ENCODE assay signal across 19 cellular contexts in genomic region chr11:115544422-115544821, GRCh38.
DNase-seq lines count a peak whose midpoint lies in the region; ATAC-seq, FAIRE-seq and TF ChIP-seq lines count a peak whose summit lies in the region.
"Had no signal": no experiment of that assay in that cellular context is flagged by ENCODE, and none has a peak within 500 bp of the region (broad histone marks: within the 10 kb centered on the region; RNA-seq: fewer than 3 reads in every experiment).

No MANE protein-coding gene starts in this region.

- ATAC-seq in HG02840 (IDR thresholded peaks at IDR 0.05; ENCODE audit: low FRiP score, unreplicated experiment) = no peak
- ATAC-seq: GM23338, HCT116, K562, PC-3 had no signal

- FAIRE-seq in D721Med (lab: Jason Lieb, UNC) = no peak
- FAIRE-seq: K562 had no signal

- DNase-seq in DMS153 (lab: John Stamatoyannopoulos, UW) (peak; percentile 45), DMS153 treated with DMSO at 0.1 percent for 48 hours (lab: John Stamatoyannopoulos, UW; ENCODE audit: unreplicated experiment) (no peak), NCI-H1092 treated with DMSO at 0.1 percent for 48 hours (lab: John Stamatoyannopoulos, UW) (peak; percentile 38), NCI-H2196 treated with DMSO at 0.1 percent for 48 hours (lab: John Stamatoyannopoulos, UW; ENCODE audit: unreplicated experiment) (peak; percentile 36), medulla oblongata (ENCODE audit: extremely low spot score) (peak; percentile 27), D721Med (ENCODE audit: insufficient read length, low spot score) (no peak), NCI-H2171 (lab: John Stamatoyannopoulos, UW) (no peak)
- DNase-seq: BE2C; Calu3; CD4-positive, alpha-beta T cell; MV-4-11; NCI-H1436 treated with DMSO at 0.1 percent for 48 hours; NCI-H2227 treated with DMSO at 0.1 percent for 48 hours; NCI-H526; PC-3 had no signal

- no peak for TF ChIP-seq CTCF in D721Med (IDR thresholded peaks at IDR 0.05; ENCODE audit: insufficient read depth, missing control alignments)

Comparison
In these comparisons a context has a peak if more than half of its experiments do, and no peak if none do; other contexts are left out.
1. DNase-seq: peak in DMS153 (single experiment), NCI-H1092 treated with DMSO at 0.1 percent for 48 hours (single experiment), NCI-H2196 treated with DMSO at 0.1 percent for 48 hours (single experiment) and medulla oblongata (single experiment); none in DMS153 treated with DMSO at 0.1 percent for 48 hours (single experiment), D721Med (single experiment) and NCI-H2171 (single experiment).